12 cellular contexts compared by ENCODE assay signal in the genomic region with DNA sequence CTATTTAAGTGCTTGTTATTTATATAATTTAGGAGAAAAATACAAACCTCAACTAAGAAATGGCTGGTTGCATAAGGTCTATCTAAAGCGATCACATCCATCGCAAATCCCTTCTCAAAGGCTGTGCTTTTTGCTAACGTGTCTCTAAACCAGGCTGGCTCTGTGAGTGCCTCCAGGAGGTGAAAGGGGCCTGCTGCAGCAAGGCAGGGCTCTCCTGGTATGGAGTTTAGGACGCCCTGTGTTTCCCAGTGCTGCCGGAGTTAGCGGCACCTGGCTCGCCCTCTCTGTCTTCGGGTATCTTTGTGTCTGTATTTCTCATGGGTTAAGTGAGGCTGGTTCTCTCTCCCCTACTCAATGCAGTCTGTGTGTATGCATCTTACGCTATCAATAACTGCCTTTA.
"Had no signal": no experiment of that assay in that cellular context is flagged by ENCODE, and none has a peak within 500 bp of the region (broad histone marks: within the 10 kb centered on the region; RNA-seq: fewer than 3 reads in every experiment).

No MANE protein-coding gene starts in this region.

- H3K9me3 ChIP-seq: colonic mucosa, gastrocnemius medialis, heart right ventricle, neutrophil, spleen, testis, tibial nerve had no signal

- H3K4me3 ChIP-seq: colonic mucosa, gastrocnemius medialis, heart right ventricle, spleen, testis, tibial nerve had no signal

- H3K4me1 ChIP-seq: colonic mucosa, gastrocnemius medialis, heart right ventricle, spleen, testis, tibial nerve had no signal

- H3K36me3 ChIP-seq: colonic mucosa, gastrocnemius medialis, neutrophil had no signal

- H3K27me3 ChIP-seq: colonic mucosa, gastrocnemius medialis, heart right ventricle, neutrophil, spleen, testis, tibial nerve had no signal

- DNase-seq: colonic mucosa; gastrocnemius medialis; heart right ventricle; mammary epithelial cell; spleen; stimulated activated naive B cell treated with anti-CD40 and anti-IgM and Interleukin-4, amounts not matched to agents 10 μg/mL and 1 μg/mL and 100 μg/mL, for 72 hours; testis had no signal

- H3K27ac ChIP-seq: colonic mucosa, gastrocnemius medialis, heart right ventricle, neutrophil, spleen, testis, tibial nerve had no signal

- ATAC-seq: gastrocnemius medialis, heart right ventricle, left lobe of liver, sciatic nerve had no signal

- FAIRE-seq: endothelial cell of umbilical vein had no signal
